In genomic region chr5:52139888-52140580, GRCh38 we compare ENCODE assay signal across 28 cellular contexts.
A peak's percentile ranks its signal among the peaks of the same experiment; 100 is the strongest.
DNase-seq lines count a peak whose midpoint lies in the region; ATAC-seq and TF ChIP-seq lines count a peak whose summit lies in the region.
"Had no signal": no experiment of that assay in that cellular context is flagged by ENCODE, and none has a peak within 500 bp of the region (broad histone marks: within the 10 kb centered on the region; RNA-seq: fewer than 3 reads in every experiment).

No MANE protein-coding gene starts in this region.

- H3K4me1 Mint-ChIP-seq in activated T-cell treated with anti-CD3 and anti-CD28 coated beads, Interleukin-2, amount 50 U/mL, for 24 hours (ENCODE audit: low read depth), result no peaks in the 10 kb centered on the region
- H3K4me1 Mint-ChIP-seq: activated naive CD8-positive, alpha-beta T cell treated with anti-CD3 and anti-CD28 coated beads for 36 hours; CD4-positive, CD25-positive, alpha-beta regulatory T cell; neural crest cell; WTC11 had no signal

- TF ChIP-seq CTCF in retinal pigment epithelial cell (conservative IDR thresholded peaks at IDR 0.05; ENCODE audit: low read depth, low read length), result no peak

- peaks cover 4% of the 10 kb centered on the region for H3K9me3 Mint-ChIP-seq in activated T-cell treated with anti-CD3 and anti-CD28 coated beads, Interleukin-2, amount 50 U/mL, for 24 hours
- H3K9me3 Mint-ChIP-seq: activated naive CD8-positive, alpha-beta T cell treated with anti-CD3 and anti-CD28 coated beads for 36 hours; activated T-helper 2 cell treated with anti-CD3 and anti-CD28 coated beads, Interferon-gamma antibody, Interleukin-2, Interleukin-4, amounts not matched to agents 10 μg/mL and 5 μg/mL and 100 μg/mL, durations not matched to agents 14 hours and 24 hours and 36 hours; neural crest cell; WTC11 had no signal

- no peaks in the 10 kb centered on the region for H3K27me3 Mint-ChIP-seq in activated T-cell treated with anti-CD3 and anti-CD28 coated beads, Interleukin-2, amount 50 U/mL, for 24 hours
- H3K27me3 Mint-ChIP-seq: activated naive CD8-positive, alpha-beta T cell treated with anti-CD3 and anti-CD28 coated beads for 36 hours; CD4-positive, CD25-positive, alpha-beta regulatory T cell had no signal

- no peak overlapping the region for H3K4me3 Mint-ChIP-seq in activated T-cell treated with anti-CD3 and anti-CD28 coated beads, Interleukin-2, amount 50 U/mL, for 24 hours
- H3K4me3 Mint-ChIP-seq: activated naive CD8-positive, alpha-beta T cell treated with anti-CD3 and anti-CD28 coated beads for 36 hours; CD4-positive, CD25-positive, alpha-beta regulatory T cell; HFFc6; neural crest cell; WTC11 had no signal

- no peak overlapping the region for H3K4me3 ChIP-seq in retinal pigment epithelial cell (ENCODE audit: low read length)
- H3K4me3 ChIP-seq: ascending aorta, K562, MG63, sigmoid colon, tibial nerve had no signal

- no peak overlapping the region for H3K27ac Mint-ChIP-seq in activated T-cell treated with anti-CD3 and anti-CD28 coated beads, Interleukin-2, amount 50 U/mL, for 24 hours
- H3K27ac Mint-ChIP-seq: activated naive CD8-positive, alpha-beta T cell treated with anti-CD3 and anti-CD28 coated beads for 36 hours; activated T-helper 2 cell treated with anti-CD3 and anti-CD28 coated beads, Interferon-gamma antibody, Interleukin-2, Interleukin-4, amounts not matched to agents 10 μg/mL and 5 μg/mL and 100 μg/mL, durations not matched to agents 14 hours and 24 hours and 36 hours; CD4-positive, CD25-positive, alpha-beta regulatory T cell; HFFc6; WTC11 had no signal

- H3K36me3 Mint-ChIP-seq in activated T-cell treated with anti-CD3 and anti-CD28 coated beads, Interleukin-2, amount 50 U/mL, for 24 hours (ENCODE audit: low read depth), result no peaks in the 10 kb centered on the region
- H3K36me3 Mint-ChIP-seq: activated naive CD8-positive, alpha-beta T cell treated with anti-CD3 and anti-CD28 coated beads for 36 hours; CD4-positive, CD25-positive, alpha-beta regulatory T cell; WTC11 had no signal

- DNase-seq in NCI-H1092 (lab: John Stamatoyannopoulos, UW) (peak; percentile 94), NCI-H2081 treated with DMSO at 0.1 percent for 48 hours (lab: John Stamatoyannopoulos, UW) (peak; percentile 96), NCI-H774 (lab: John Stamatoyannopoulos, UW) (peak; percentile 65), retinal pigment epithelial cell (ENCODE audit: low read depth) (peak; percentile 54), GOT3 (lab: John Stamatoyannopoulos, UW) (no peak)
- no peak for DNase-seq in activated T-cell treated with anti-CD3 and anti-CD28 coated beads, Interleukin-2, amount 50 U/mL, for 24 hours
- DNase-seq: activated CD4-positive, alpha-beta T cell treated with anti-CD3 and anti-CD28 coated beads, Interleukin-2, amount 50 U/mL, for 4 hours; activated CD8-positive, alpha-beta memory T cell treated with anti-CD3 and anti-CD28 coated beads, Interleukin-2, amount 50 U/mL, for 48 hours; activated naive CD8-positive, alpha-beta T cell treated with anti-CD3 and anti-CD28 coated beads for 36 hours; CD4-positive, CD25-positive, alpha-beta regulatory T cell; dermis blood vessel endothelial cell; DMS 273 treated with DMSO at 0.1 percent for 48 hours; glutamatergic neuron; HFFc6; MG63; NCI-H1930; NCI-H526 treated with DMSO at 0.1 percent for 48 hours; posterior cingulate gyrus; sigmoid colon; T1000 had no signal

- no peak for ATAC-seq in HG02852 (IDR thresholded peaks at IDR 0.05; ENCODE audit: unreplicated experiment)
- ATAC-seq: K562, Right ventricle myocardium inferior, WTC11 had no signal

Comparison
In these comparisons a context has a peak if more than half of its experiments do, and no peak if none do; other contexts are left out.
1. DNase-seq: peak in NCI-H1092 (single experiment), NCI-H2081 treated with DMSO at 0.1 percent for 48 hours (single experiment), NCI-H774 (single experiment) and retinal pigment epithelial cell (single experiment); none in activated T-cell treated with anti-CD3 and anti-CD28 coated beads, Interleukin-2, amount 50 U/mL, for 24 hours (single experiment) and GOT3 (single experiment).